In the genomic region with DNA sequence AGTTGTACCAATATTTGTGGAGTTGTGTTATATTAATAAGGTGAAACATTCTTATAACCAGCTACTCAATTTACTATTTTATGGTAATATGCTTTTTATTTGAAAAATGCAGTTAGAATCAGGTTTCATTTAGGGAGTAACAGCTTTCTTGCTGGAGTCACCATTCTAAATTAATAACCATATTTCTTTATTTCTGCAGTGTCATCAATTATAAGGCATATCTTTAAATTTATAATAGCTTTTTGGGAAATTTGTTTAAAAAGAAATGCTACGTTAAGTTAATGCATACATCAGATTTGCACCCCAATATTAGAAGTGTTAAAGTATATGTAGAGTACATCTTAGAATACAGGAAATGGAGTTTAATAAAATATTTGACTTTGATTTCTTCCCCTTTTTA, we compare ENCODE assay signal across 27 cellular contexts.
"Had no signal": no experiment of that assay in that cellular context is flagged by ENCODE, and none has a peak within 500 bp of the region (broad histone marks: within the 10 kb centered on the region; RNA-seq: fewer than 3 reads in every experiment).

No MANE protein-coding gene starts in this region.

- H3K9me3 ChIP-seq: neutrophil, pancreas, prostate gland, spleen, stomach, thoracic aorta, thyroid gland, tibial nerve, upper lobe of left lung, vagina had no signal

- H3K36me3 ChIP-seq: prostate gland had no signal

- H3K27me3 ChIP-seq: neutrophil, pancreas, spleen, stomach, thyroid gland, tibial nerve, upper lobe of left lung, vagina had no signal

- H3K9me3 Mint-ChIP-seq: naive thymus-derived CD8-positive, alpha-beta T cell; natural killer cell treated with Interleukin-12 subunit alpha and Interleukin-12 subunit beta and Interleukin-15 and Interleukin-18, amount 100 ng/mL, for 72 hours; nephron progenitor cell; neural crest cell; stimulated activated naive B cell treated with anti-CD40 and anti-IgM and Interleukin-4, amounts not matched to agents 10 μg/mL and 1 μg/mL and 100 μg/mL, for 72 hours; stimulated activated naive CD8-positive, alpha-beta T cell treated with anti-CD3 and anti-CD28 coated beads, Interleukin-15, Interleukin-2, amounts not matched to agents 100 ng/mL and 50 ng/mL, for 24 hours had no signal

- H3K4me3 ChIP-seq: pancreas, prostate gland, skin epidermis, smooth muscle cell, spleen, stomach, thoracic aorta, thyroid gland, tibial nerve, upper lobe of left lung, vagina had no signal

- H3K27ac Mint-ChIP-seq: naive thymus-derived CD8-positive, alpha-beta T cell; natural killer cell treated with Interleukin-12 subunit alpha and Interleukin-12 subunit beta and Interleukin-15 and Interleukin-18, amount 100 ng/mL, for 72 hours; nephron progenitor cell; stimulated activated naive B cell treated with anti-CD40 and anti-IgM and Interleukin-4, amounts not matched to agents 10 μg/mL and 1 μg/mL and 100 μg/mL, for 72 hours; stimulated activated naive CD8-positive, alpha-beta T cell treated with anti-CD3 and anti-CD28 coated beads, Interleukin-15, Interleukin-2, amounts not matched to agents 100 ng/mL and 50 ng/mL, for 24 hours had no signal

- H3K27me3 Mint-ChIP-seq: naive thymus-derived CD8-positive, alpha-beta T cell; natural killer cell treated with Interleukin-12 subunit alpha and Interleukin-12 subunit beta and Interleukin-15 and Interleukin-18, amount 100 ng/mL, for 72 hours; stimulated activated naive B cell treated with anti-CD40 and anti-IgM and Interleukin-4, amounts not matched to agents 10 μg/mL and 1 μg/mL and 100 μg/mL, for 72 hours; stimulated activated naive CD8-positive, alpha-beta T cell treated with anti-CD3 and anti-CD28 coated beads, Interleukin-15, Interleukin-2, amounts not matched to agents 100 ng/mL and 50 ng/mL, for 24 hours had no signal

- H3K4me2 ChIP-seq: smooth muscle cell had no signal

- DNase-seq: naive thymus-derived CD8-positive, alpha-beta T cell; nephron progenitor cell; nucleus accumbens; pancreas; right cardiac atrium; spleen; stimulated activated CD4-positive, alpha-beta T cell treated with anti-CD3 and anti-CD28 coated beads, Interleukin-12 subunit alpha, Interleukin-12 subunit beta, amount 100 ng/mL, for 4 hours; stimulated activated CD4-positive, alpha-beta T cell treated with anti-CD3 and anti-CD28 coated beads, Interleukin-1b, Interleukin-23, amount 100 ng/mL, for 48 hours; stimulated activated CD4-positive, alpha-beta T cell treated with anti-CD3 and anti-CD28 coated beads, Interleukin-4, amount 100 ng/mL, for 1 hour; stimulated activated CD4-positive, alpha-beta T cell treated with anti-CD3 and anti-CD28 coated beads, Interleukin-4, amount 100 ng/mL, for 4 hours; stimulated activated CD8-positive, alpha-beta memory T cell treated with anti-CD3 and anti-CD28 coated beads, Interleukin-4, amount 100 ng/mL, for 48 hours; stimulated activated naive B cell treated with anti-CD40 and anti-IgM and Interleukin-4, amounts not matched to agents 10 μg/mL and 1 μg/mL and 100 μg/mL, for 72 hours; stimulated activated naive CD4-positive, alpha-beta T cell treated with Interleukin-2 at 50 U/mL for 16 hours; stomach; thyroid gland; upper lobe of left lung had no signal

- FAIRE-seq: urothelium cell line had no signal

- ATAC-seq: naive thymus-derived CD8-positive, alpha-beta T cell; natural killer cell treated with Interleukin-12 subunit alpha and Interleukin-12 subunit beta and Interleukin-15 and Interleukin-18, amount 100 ng/mL, for 72 hours; pancreas; right cardiac atrium; stimulated activated naive B cell treated with anti-CD40 and anti-IgM and Interleukin-4, amounts not matched to agents 10 μg/mL and 1 μg/mL and 100 μg/mL, for 72 hours had no signal

- H3K27ac ChIP-seq: neutrophil, pancreas, prostate gland, skin epidermis, spleen, stomach, thoracic aorta, thyroid gland, tibial nerve, upper lobe of left lung, vagina had no signal

- H3K4me1 ChIP-seq: prostate gland, thyroid gland, vagina had no signal

- H3K4me3 Mint-ChIP-seq: naive thymus-derived CD8-positive, alpha-beta T cell; natural killer cell treated with Interleukin-12 subunit alpha and Interleukin-12 subunit beta and Interleukin-15 and Interleukin-18, amount 100 ng/mL, for 72 hours; nephron progenitor cell; neural crest cell; stimulated activated naive B cell treated with anti-CD40 and anti-IgM and Interleukin-4, amounts not matched to agents 10 μg/mL and 1 μg/mL and 100 μg/mL, for 72 hours; stimulated activated naive CD8-positive, alpha-beta T cell treated with anti-CD3 and anti-CD28 coated beads, Interleukin-15, Interleukin-2, amounts not matched to agents 100 ng/mL and 50 ng/mL, for 24 hours had no signal

- H3K4me1 Mint-ChIP-seq: nephron progenitor cell, neural crest cell had no signal
